In genomic region chr10:44384601-44385422, GRCh38 we compare ENCODE assay signal across 8 cellular contexts. TPM values are rescaled to one million over a fixed set of nuclear protein-coding genes. Genes with fewer than 3 reads are reported as not detected.
A peak's percentile ranks its signal among the peaks of the same experiment; 100 is the strongest.
DNase-seq lines count a peak whose midpoint lies in the region; ATAC-seq lines count a peak whose summit lies in the region.

Gene CXCL12 (minus strand): TSS chr10:44385097. CDS start chr10:44385005, 92 bp downstream.

- ATAC-seq in stimulated activated effector memory CD8-positive, alpha-beta T cell treated with anti-CD3 and anti-CD28 coated beads, Interleukin-12 subunit alpha, Interleukin-12 subunit beta, amount 100 ng/mL, for 72 hours = no peak
- ATAC-seq in GM21423 (IDR thresholded peaks at IDR 0.05; ENCODE audit: unreplicated experiment) (no peak), GM19023 (IDR thresholded peaks at IDR 0.05; ENCODE audit: unreplicated experiment) (no peak)

- H3K4me1 ChIP-seq in iPS-18a (ENCODE audit: control insufficient read depth, low read depth, low read length) = peaks cover 43% of the 10 kb centered on the region

- H3K36me3 ChIP-seq in iPS-18a (ENCODE audit: control insufficient read depth, low read depth, low read length) = peaks cover 4% of the 10 kb centered on the region

- peak within 1 kb of the TSS; percentile 36 for H3K9ac ChIP-seq in iPS-18a (ENCODE audit: low read length)

- no peaks in the 10 kb centered on the region for H3K9me3 ChIP-seq in iPS-18a (ENCODE audit: control insufficient read depth, low read depth, low read length)

- no peaks in the 10 kb centered on the region for H3K36me3 Mint-ChIP-seq in stimulated activated effector memory CD8-positive, alpha-beta T cell treated with anti-CD3 and anti-CD28 coated beads, Interleukin-12 subunit alpha, Interleukin-12 subunit beta, amount 100 ng/mL, for 72 hours

- H3K4me3 ChIP-seq in iPS-18a (ENCODE audit: low read length) = peak within 1 kb of the TSS; percentile 78

- H3K27ac Mint-ChIP-seq in stimulated activated effector memory CD8-positive, alpha-beta T cell treated with anti-CD3 and anti-CD28 coated beads, Interleukin-12 subunit alpha, Interleukin-12 subunit beta, amount 100 ng/mL, for 72 hours = no peak within 1 kb of the TSS

- peak; percentile 57 for DNase-seq in GOT3 (lab: John Stamatoyannopoulos, UW)
- DNase-seq in stimulated activated effector memory CD8-positive, alpha-beta T cell treated with anti-CD3 and anti-CD28 coated beads, Interleukin-12 subunit alpha, Interleukin-12 subunit beta, amount 100 ng/mL, for 72 hours (ENCODE audit: low spot score in 2 of 2) = no peak
- no peak for DNase-seq in stimulated activated naive CD4-positive, alpha-beta T cell (lab: John Stamatoyannopoulos, UW)
- DNase-seq in DMS153 treated with DMSO at 0.1 percent for 48 hours (lab: John Stamatoyannopoulos, UW; ENCODE audit: unreplicated experiment) = no peak

- H3K27me3 ChIP-seq in iPS-18a (ENCODE audit: control insufficient read depth, insufficient read depth, low read length) = peaks cover 39% of the 10 kb centered on the region

- peaks cover 5% of the 10 kb centered on the region for H3K4me1 Mint-ChIP-seq in stimulated activated effector memory CD8-positive, alpha-beta T cell treated with anti-CD3 and anti-CD28 coated beads, Interleukin-12 subunit alpha, Interleukin-12 subunit beta, amount 100 ng/mL, for 72 hours

- peak within 1 kb of the TSS; percentile 13 for H3K4me3 Mint-ChIP-seq in stimulated activated effector memory CD8-positive, alpha-beta T cell treated with anti-CD3 and anti-CD28 coated beads, Interleukin-12 subunit alpha, Interleukin-12 subunit beta, amount 100 ng/mL, for 72 hours

- no peaks in the 10 kb centered on the region for H3K9me3 Mint-ChIP-seq in stimulated activated effector memory CD8-positive, alpha-beta T cell treated with anti-CD3 and anti-CD28 coated beads, Interleukin-12 subunit alpha, Interleukin-12 subunit beta, amount 100 ng/mL, for 72 hours

- H3K27ac ChIP-seq in adipose tissue (ENCODE audit: low read depth, low read length) (no peak within 1 kb of the TSS), iPS-18a (ENCODE audit: low read length) (no peak within 1 kb of the TSS)

- 0 to 1% (median 1%) methylated on average over 80 to 98 of the region's 98 CpGs for WGBS in adipose tissue, 3 donors

RNA-seq across cellular contexts. Expression of gene CXCL12, which starts in this region (rescaled TPM):
- 100 to 1,000 TPM in 2 of 3 donors, 10 to 100 TPM in 1; 33.2 to 306 (median 208) TPM for polyA plus RNA-seq in adipose tissue
